ENCODE assay signal across 1 cellular context in the genomic region with DNA sequence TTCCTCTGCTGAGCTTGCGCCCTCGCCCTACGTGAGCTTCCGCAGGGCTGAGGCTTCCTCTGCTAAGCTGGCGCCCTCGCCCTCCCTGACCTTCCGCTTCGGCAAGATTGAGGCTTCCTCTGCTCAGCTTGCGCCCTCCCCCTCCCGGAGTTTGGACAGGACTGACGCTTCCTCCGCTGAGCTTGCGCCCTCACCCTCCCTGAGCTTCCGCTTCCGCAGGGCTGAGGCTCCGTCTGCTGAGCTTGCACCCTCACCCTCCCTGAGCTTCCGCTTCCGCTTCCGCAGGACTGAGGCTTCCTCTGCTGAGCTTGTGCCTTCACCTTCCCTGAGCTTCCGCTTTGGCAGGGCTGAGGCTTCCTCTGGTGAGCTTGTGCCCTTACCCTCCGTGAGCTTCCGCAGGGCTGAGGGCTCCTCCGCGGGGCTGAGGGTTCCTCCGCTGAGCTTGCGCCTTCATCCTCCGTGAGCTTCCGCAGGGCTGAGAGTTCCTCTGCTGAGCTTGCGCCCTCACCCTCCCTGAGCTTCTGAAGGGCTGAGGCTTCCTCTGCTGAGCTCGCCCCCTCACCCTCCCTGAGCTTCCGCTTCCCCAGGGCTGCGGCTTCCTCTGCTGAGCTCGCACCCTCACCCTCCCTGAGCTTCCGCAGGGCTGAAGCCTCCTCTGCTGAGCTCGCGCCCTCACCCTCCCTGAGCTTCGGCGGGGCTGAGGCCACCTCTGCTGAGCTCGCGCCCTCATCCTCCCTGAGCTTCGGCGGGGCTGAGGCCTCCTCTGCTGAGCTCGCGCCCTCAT.
TF ChIP-seq lines count a peak whose summit lies in the region.

No MANE protein-coding gene starts in this region.

TF ChIP-seq in SK-N-SH, 30 proteins besides CTCF, POLR2A, EP300 and RAD21:
- peak; percentile 80 for TF ChIP-seq ELF1 (IDR thresholded peaks at IDR 0.05)
- peak; percentile 81 for TF ChIP-seq GABPA (IDR thresholded peaks at IDR 0.05; ENCODE audit: low read depth)
- TF ChIP-seq SMC3 (IDR thresholded peaks at IDR 0.05; ENCODE audit: low read depth, low read length): no peak
